In genomic region chr1:93501399-93501798, GRCh38 we compare ENCODE assay signal across 1 cellular context.
TF ChIP-seq lines count a peak whose summit lies in the region.

No MANE protein-coding gene starts in this region.

TF ChIP-seq in K562, 482 proteins besides CTCF, POLR2A, EP300 and RAD21 (continued from another document and continues in another):
- TF ChIP-seq CLOCK (CRISPR knock-in tag; IDR thresholded peaks at IDR 0.05; ENCODE audit: borderline replicate concordance), result no peak
- peak; percentile 44 for TF ChIP-seq TCF3 (CRISPR knock-in tag; IDR thresholded peaks at IDR 0.05)
- no peak for TF ChIP-seq TEAD1 (CRISPR knock-in tag; IDR thresholded peaks at IDR 0.05)
- no peak for TF ChIP-seq COPS2 (conservative IDR thresholded peaks at IDR 0.05)
- TF ChIP-seq NCOR1 (IDR thresholded peaks at IDR 0.05), result peak; percentile 23; the same call in 1 of the 2 replicates
- TF ChIP-seq KDM5B (IDR thresholded peaks at IDR 0.05; ENCODE audit: insufficient replicate concordance, low read depth, low read length), result no peak
- TF ChIP-seq PML (IDR thresholded peaks at IDR 0.05; ENCODE audit: low read length), result no peak
- no peak for TF ChIP-seq RNF219 (CRISPR knock-in tag; IDR thresholded peaks at IDR 0.05)
- TF ChIP-seq STAT5A (IDR thresholded peaks at IDR 0.05; ENCODE audit: borderline replicate concordance, low read length), result no peak
- TF ChIP-seq ZNF174 (CRISPR knock-in tag; IDR thresholded peaks at IDR 0.05), result no peak
- no peak for TF ChIP-seq CHD4 (IDR thresholded peaks at IDR 0.05; ENCODE audit: insufficient read depth, insufficient replicate concordance, low read depth, low read length, poor library complexity, severe bottlenecking)
- TF ChIP-seq ZNF398 (CRISPR knock-in tag; IDR thresholded peaks at IDR 0.05), result no peak
- no peak for TF ChIP-seq ZNF143 (CRISPR knock-in tag; IDR thresholded peaks at IDR 0.05)
- TF ChIP-seq ZNF518B (CRISPR knock-in tag; IDR thresholded peaks at IDR 0.05), result no peak
- no peak for TF ChIP-seq ZNF592 (IDR thresholded peaks at IDR 0.05)
- no peak for TF ChIP-seq ATF3 (IDR thresholded peaks at IDR 0.05)
- no peak for TF ChIP-seq ATF3 (CRISPR knock-in tag; conservative IDR thresholded peaks at IDR 0.05)
- no peak for TF ChIP-seq CAMTA2 (CRISPR knock-in tag; conservative IDR thresholded peaks at IDR 0.05)
- no peak for TF ChIP-seq PREB (CRISPR knock-in tag; IDR thresholded peaks at IDR 0.05)
- TF ChIP-seq CTCFL (IDR thresholded peaks at IDR 0.05; ENCODE audit: borderline replicate concordance, insufficient read depth, low read depth, low read length, poor library complexity, severe bottlenecking), result no peak
- TF ChIP-seq CREB3 (tag; conservative IDR thresholded peaks at IDR 0.05; ENCODE audit: low read depth), result no peak
- peak; percentile 62; the same call in 1 of the 2 replicates for TF ChIP-seq EHMT2 (IDR thresholded peaks at IDR 0.05)
- TF ChIP-seq RREB1 (CRISPR knock-in tag; IDR thresholded peaks at IDR 0.05), result no peak
- no peak for TF ChIP-seq MTA2 (IDR thresholded peaks at IDR 0.05; ENCODE audit: low read depth)
- TF ChIP-seq MYBL2 (IDR thresholded peaks at IDR 0.05; ENCODE audit: low read depth), result no peak
- no peak for TF ChIP-seq MYBL2 (CRISPR knock-in tag; IDR thresholded peaks at IDR 0.05; ENCODE audit: borderline replicate concordance)
